29 cellular contexts compared by ENCODE assay signal in genomic region chr1:54738244-54738643, GRCh38.
"Had no signal": no experiment of that assay in that cellular context is flagged by ENCODE, and none has a peak within 500 bp of the region (broad histone marks: within the 10 kb centered on the region; RNA-seq: fewer than 3 reads in every experiment).

No MANE protein-coding gene starts in this region.

- H3K4me1 ChIP-seq: pancreas, prostate gland, right lobe of liver, sigmoid colon, thyroid gland, tibial nerve, upper lobe of left lung, vagina had no signal

- H3K4me3 Mint-ChIP-seq: naive B cell; naive thymus-derived CD8-positive, alpha-beta T cell; natural killer cell treated with Interleukin-12 subunit alpha and Interleukin-12 subunit beta and Interleukin-15 and Interleukin-18, amount 100 ng/mL, for 72 hours; nephron progenitor cell; neural crest cell; stimulated activated naive B cell treated with anti-CD40 and anti-IgM and Interleukin-4, amounts not matched to agents 10 μg/mL and 1 μg/mL and 100 μg/mL, for 72 hours; stimulated activated naive CD8-positive, alpha-beta T cell treated with anti-CD3 and anti-CD28 coated beads, Interleukin-15, Interleukin-2, amounts not matched to agents 100 ng/mL and 50 ng/mL, for 24 hours had no signal

- H3K27ac Mint-ChIP-seq: stimulated activated naive B cell treated with anti-CD40 and anti-IgM and Interleukin-4, amounts not matched to agents 10 μg/mL and 1 μg/mL and 100 μg/mL, for 72 hours; stimulated activated naive CD8-positive, alpha-beta T cell treated with anti-CD3 and anti-CD28 coated beads, Interleukin-15, Interleukin-2, amounts not matched to agents 100 ng/mL and 50 ng/mL, for 24 hours had no signal

- H3K27me3 ChIP-seq: neutrophil, pancreas, right lobe of liver, sigmoid colon, stomach, thyroid gland, tibial nerve, upper lobe of left lung, vagina had no signal

- H3K27ac ChIP-seq: neutrophil, pancreas, prostate gland, right lobe of liver, sigmoid colon, stomach, thoracic aorta, thyroid gland, tibial nerve, upper lobe of left lung, vagina had no signal

- ATAC-seq: naive thymus-derived CD8-positive, alpha-beta T cell; natural killer cell treated with Interleukin-12 subunit alpha and Interleukin-12 subunit beta and Interleukin-15 and Interleukin-18, amount 100 ng/mL, for 72 hours; pancreas; right cardiac atrium; right lobe of liver; stimulated activated naive B cell treated with anti-CD40 and anti-IgM and Interleukin-4, amounts not matched to agents 10 μg/mL and 1 μg/mL and 100 μg/mL, for 72 hours had no signal

- H3K27me3 Mint-ChIP-seq: naive B cell; naive thymus-derived CD8-positive, alpha-beta T cell; natural killer cell treated with Interleukin-12 subunit alpha and Interleukin-12 subunit beta and Interleukin-15 and Interleukin-18, amount 100 ng/mL, for 72 hours; stimulated activated naive B cell treated with anti-CD40 and anti-IgM and Interleukin-4, amounts not matched to agents 10 μg/mL and 1 μg/mL and 100 μg/mL, for 72 hours; stimulated activated naive CD8-positive, alpha-beta T cell treated with anti-CD3 and anti-CD28 coated beads, Interleukin-15, Interleukin-2, amounts not matched to agents 100 ng/mL and 50 ng/mL, for 24 hours had no signal

- DNase-seq: naive B cell; naive thymus-derived CD8-positive, alpha-beta T cell; nephron progenitor cell; nucleus accumbens; pancreas; retina; right cardiac atrium; right lobe of liver; sigmoid colon; small intestine; stimulated activated CD4-positive, alpha-beta T cell treated with anti-CD3 and anti-CD28 coated beads, Interleukin-15, amount 100 ng/mL, for 24 hours; stimulated activated CD4-positive, alpha-beta T cell treated with anti-CD3 and anti-CD28 coated beads, Interleukin-2, amount 100 ng/mL, for 24 hours; stimulated activated CD4-positive, alpha-beta T cell treated with anti-CD3 and anti-CD28 coated beads, Interleukin-2, amount 100 ng/mL, for 48 hours; stimulated activated CD4-positive, alpha-beta T cell treated with anti-CD3 and anti-CD28 coated beads, Interleukin-4, amount 100 ng/mL, for 24 hours; stimulated activated naive B cell treated with anti-CD40 and anti-IgM and Interleukin-4, amounts not matched to agents 10 μg/mL and 1 μg/mL and 100 μg/mL, for 72 hours; stimulated activated naive CD4-positive, alpha-beta T cell treated with Interleukin-2 at 50 U/mL for 16 hours; stomach; thyroid gland; trophoblast cell; upper lobe of left lung had no signal

- FAIRE-seq: pancreas, small intestine, urothelium cell line had no signal

- H3K4me1 Mint-ChIP-seq: nephron progenitor cell, neural crest cell had no signal

- H3K4me3 ChIP-seq: pancreas, prostate gland, right lobe of liver, sigmoid colon, stomach, thoracic aorta, thyroid gland, tibial nerve, upper lobe of left lung, vagina had no signal

- H3K9me3 ChIP-seq: neutrophil, pancreas, prostate gland, right lobe of liver, sigmoid colon, stomach, thoracic aorta, thyroid gland, tibial nerve, upper lobe of left lung, vagina had no signal

- H3K9me3 Mint-ChIP-seq: naive B cell; naive thymus-derived CD8-positive, alpha-beta T cell; natural killer cell treated with Interleukin-12 subunit alpha and Interleukin-12 subunit beta and Interleukin-15 and Interleukin-18, amount 100 ng/mL, for 72 hours; nephron progenitor cell; neural crest cell; stimulated activated naive B cell treated with anti-CD40 and anti-IgM and Interleukin-4, amounts not matched to agents 10 μg/mL and 1 μg/mL and 100 μg/mL, for 72 hours; stimulated activated naive CD8-positive, alpha-beta T cell treated with anti-CD3 and anti-CD28 coated beads, Interleukin-15, Interleukin-2, amounts not matched to agents 100 ng/mL and 50 ng/mL, for 24 hours had no signal
